14 cellular contexts compared by ENCODE assay signal in the genomic region with DNA sequence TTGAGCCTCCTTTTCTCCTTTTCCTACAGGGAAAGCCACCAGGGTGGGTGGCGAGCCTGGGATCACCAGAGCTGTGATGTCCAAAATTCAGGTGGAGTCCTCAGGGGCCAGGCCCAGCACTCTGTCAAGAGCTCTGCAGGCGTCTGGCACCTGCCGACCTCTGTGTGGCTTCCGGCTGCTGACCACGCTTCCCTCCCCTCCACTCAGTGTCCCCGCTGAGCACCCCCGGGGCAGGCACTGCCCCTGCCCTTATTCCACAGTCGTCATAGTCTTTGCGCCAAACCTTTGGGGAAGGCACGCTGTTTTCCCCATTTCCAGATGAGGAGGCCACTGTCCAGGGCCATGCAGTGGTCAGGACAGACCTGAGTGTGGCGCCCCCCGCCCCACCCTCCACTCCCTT. TPM values are rescaled to one million over a fixed set of nuclear protein-coding genes. Genes with fewer than 3 reads are reported as not detected.
A peak's percentile ranks its signal among the peaks of the same experiment; 100 is the strongest.
DNase-seq lines count a peak whose midpoint lies in the region; ATAC-seq and TF ChIP-seq lines count a peak whose summit lies in the region.
"Had no signal": no experiment of that assay in that cellular context is flagged by ENCODE, and none has a peak within 500 bp of the region (broad histone marks: within the 10 kb centered on the region; RNA-seq: fewer than 3 reads in every experiment).

No MANE protein-coding gene starts in this region.

- peak overlapping the region; percentile 32 for H3K4me3 Mint-ChIP-seq in T-helper 2 cell treated with Interferon-gamma antibody and Interleukin-4, amounts not matched to agents 5 μg/mL and 100 μg/mL, for 36 hours
- H3K4me3 Mint-ChIP-seq in activated CD8-positive, alpha-beta T cell treated with anti-CD3 and anti-CD28 coated beads, Interleukin-2, amount 10 ng/mL, durations not matched to agents 7 days and 5 days = no peak overlapping the region

- CTCF ChIA-PET in activated CD8-positive, alpha-beta T cell treated with anti-CD3 and anti-CD28 coated beads, Interleukin-2, amount 10 ng/mL, durations not matched to agents 7 days and 5 days (lab: Charles Lee) = interaction anchor here (1.0 to 1.5 kb wide), 2 partner anchors 11 to 72 kb away, joined by 7 to 8 read pairs; no protein-coding TSS in a partner anchor

- H3K27me3 ChIP-seq in sigmoid colon = no peaks in the 10 kb centered on the region
- H3K27me3 ChIP-seq: foreskin keratinocyte had no signal

- no peaks in the 10 kb centered on the region for H3K27me3 Mint-ChIP-seq in T-helper 2 cell treated with Interferon-gamma antibody and Interleukin-4, amounts not matched to agents 5 μg/mL and 100 μg/mL, for 36 hours (ENCODE audit: low read depth)
- H3K27me3 Mint-ChIP-seq in activated CD8-positive, alpha-beta T cell treated with anti-CD3 and anti-CD28 coated beads, Interleukin-2, amount 10 ng/mL, durations not matched to agents 7 days and 5 days (ENCODE audit: low read depth) = no peaks in the 10 kb centered on the region

- TF ChIP-seq EP300 in sigmoid colon (IDR thresholded peaks at IDR 0.05) = no peak

- H3K9me3 Mint-ChIP-seq in T-helper 2 cell treated with Interferon-gamma antibody and Interleukin-4, amounts not matched to agents 5 μg/mL and 100 μg/mL, for 36 hours = no peaks in the 10 kb centered on the region
- H3K9me3 Mint-ChIP-seq in activated CD8-positive, alpha-beta T cell treated with anti-CD3 and anti-CD28 coated beads, Interleukin-2, amount 10 ng/mL, durations not matched to agents 7 days and 5 days (ENCODE audit: insufficient read depth) = no peaks in the 10 kb centered on the region

- H3K4me1 ChIP-seq in sigmoid colon = no peaks in the 10 kb centered on the region
- H3K4me1 ChIP-seq: foreskin keratinocyte had no signal

- peaks cover 35% of the 10 kb centered on the region for H3K4me1 Mint-ChIP-seq in T-helper 2 cell treated with Interferon-gamma antibody and Interleukin-4, amounts not matched to agents 5 μg/mL and 100 μg/mL, for 36 hours (ENCODE audit: low read depth)
- H3K4me1 Mint-ChIP-seq in activated CD8-positive, alpha-beta T cell treated with anti-CD3 and anti-CD28 coated beads, Interleukin-2, amount 10 ng/mL, durations not matched to agents 7 days and 5 days (ENCODE audit: low read depth) = peaks cover 37% of the 10 kb centered on the region

- POLR2A ChIA-PET in activated CD8-positive, alpha-beta T cell treated with anti-CD3 and anti-CD28 coated beads, Interleukin-2, amount 10 ng/mL, durations not matched to agents 7 days and 5 days (lab: Charles Lee) = interaction anchor here (0.6 to 1.1 kb wide), 2 partner anchors 11 to 162 kb away, joined by 3 read pairs; no protein-coding TSS in a partner anchor

- intact Hi-C loops in sigmoid colon (cut with DNase I) = no loop called here

- no peak overlapping the region for H3K27ac ChIP-seq in sigmoid colon
- H3K27ac ChIP-seq: foreskin keratinocyte, RWPE1, WERI-Rb-1 had no signal

- peak overlapping the region; percentile 78 for H3K27ac Mint-ChIP-seq in T-helper 2 cell treated with Interferon-gamma antibody and Interleukin-4, amounts not matched to agents 5 μg/mL and 100 μg/mL, for 36 hours
- H3K27ac Mint-ChIP-seq in activated CD8-positive, alpha-beta T cell treated with anti-CD3 and anti-CD28 coated beads, Interleukin-2, amount 10 ng/mL, durations not matched to agents 7 days and 5 days = peak overlapping the region; percentile 80

- no peak overlapping the region for H3K4me3 ChIP-seq in sigmoid colon

- H3K36me3 ChIP-seq in sigmoid colon = peaks cover 15 to 89% (median 28%) of the 10 kb centered on the region in 4 donors

- no peak for DNase-seq in T-helper 2 cell treated with Interferon-gamma antibody and Interleukin-4, amounts not matched to agents 5 μg/mL and 100 μg/mL, for 36 hours (ENCODE audit: low spot score)
- DNase-seq in T-helper 2 cell (no peak), sigmoid colon (peak; percentile 58), HPDE6-E6E7 (ENCODE audit: extremely low spot score) (no peak), globus pallidus (ENCODE audit: low spot score) (no peak)
- no peak for DNase-seq in activated CD8-positive, alpha-beta T cell treated with anti-CD3 and anti-CD28 coated beads, Interleukin-2, amount 10 ng/mL, durations not matched to agents 7 days and 5 days
- no peak for DNase-seq in stimulated activated CD4-positive, alpha-beta T cell treated with anti-CD3 and anti-CD28 coated beads, Interleukin-1b, Interleukin-23, amount 100 ng/mL, for 48 hours
- DNase-seq: foreskin keratinocyte; left cardiac atrium; stimulated activated CD4-positive, alpha-beta T cell treated with anti-CD3 and anti-CD28 coated beads, Interleukin-15, amount 100 ng/mL, for 24 hours; WERI-Rb-1 had no signal

- TF ChIP-seq POLR2A in sigmoid colon (IDR thresholded peaks at IDR 0.05) = no peak

- peaks cover 74% of the 10 kb centered on the region for H3K36me3 Mint-ChIP-seq in T-helper 2 cell treated with Interferon-gamma antibody and Interleukin-4, amounts not matched to agents 5 μg/mL and 100 μg/mL, for 36 hours (ENCODE audit: low read depth)
- peaks cover 69% of the 10 kb centered on the region for H3K36me3 Mint-ChIP-seq in activated CD8-positive, alpha-beta T cell treated with anti-CD3 and anti-CD28 coated beads, Interleukin-2, amount 10 ng/mL, durations not matched to agents 7 days and 5 days (ENCODE audit: low read depth)

- ATAC-seq in GM21825 (IDR thresholded peaks at IDR 0.05; ENCODE audit: unreplicated experiment) = peak; percentile 9
- ATAC-seq in activated CD8-positive, alpha-beta T cell treated with anti-CD3 and anti-CD28 coated beads, Interleukin-2, amount 10 ng/mL, durations not matched to agents 7 days and 5 days = no peak
- ATAC-seq: foreskin keratinocyte, left cardiac atrium had no signal

- no peak for TF ChIP-seq CTCF in sigmoid colon (IDR thresholded peaks at IDR 0.05)

- WGBS in sigmoid colon, 2 donors = 92 to 94% methylated on average over 12 of the region's 12 CpGs

- H3K9me3 ChIP-seq in sigmoid colon = no peaks in the 10 kb centered on the region

RNA-seq across cellular contexts. Expression of a gene that starts 7.5 kb away (rescaled TPM):
- total RNA-seq in activated CD8-positive, alpha-beta T cell treated with anti-CD3 and anti-CD28 coated beads, Interleukin-2, amount 10 ng/mL, durations not matched to agents 7 days and 5 days = 10 to 100 TPM; 51.8 to 54.8 TPM
- total RNA-seq in sigmoid colon = 10 to 100 TPM; 14.0 to 28.8 (median 17.0) TPM
- 10 to 100 TPM; 27.6 to 63.6 (median 30.3) TPM for polyA plus RNA-seq in sigmoid colon

RNA-seq across cellular contexts. Expression of a gene that starts 22.4 kb away (rescaled TPM):
- total RNA-seq in activated CD8-positive, alpha-beta T cell treated with anti-CD3 and anti-CD28 coated beads, Interleukin-2, amount 10 ng/mL, durations not matched to agents 7 days and 5 days = 1 to 10 TPM; 5.8 to 6.5 TPM
- 10 to 100 TPM in 3 of 4 donors, 1 to 10 TPM in 1; 6.4 to 11.8 (median 11.0) TPM for total RNA-seq in sigmoid colon
- polyA plus RNA-seq in sigmoid colon = 1 to 10 TPM; 5.4 to 8.7 (median 6.5) TPM

RNA-seq across cellular contexts. Expression of a gene that starts 22.9 kb away (rescaled TPM):
- total RNA-seq in activated CD8-positive, alpha-beta T cell treated with anti-CD3 and anti-CD28 coated beads, Interleukin-2, amount 10 ng/mL, durations not matched to agents 7 days and 5 days = not detected
- 1 to 10 TPM in 1 of 4 donors, under 1 TPM in 2, not detected in 1; 0.41 to 1.1 (median 0.71) TPM for total RNA-seq in sigmoid colon
- polyA plus RNA-seq in sigmoid colon = under 1 TPM in 2 of 3 donors, not detected in 1; under 0.01 to 0.28 TPM
- total RNA-seq: dermis microvascular lymphatic vessel endothelial cell, foreskin keratinocyte, left cardiac atrium had no signal
- polyA plus RNA-seq: foreskin keratinocyte had no signal

RNA-seq across cellular contexts. Expression of a gene that starts 28.3 kb away (rescaled TPM):
- 10 to 100 TPM; 47.0 to 48.5 TPM for total RNA-seq in activated CD8-positive, alpha-beta T cell treated with anti-CD3 and anti-CD28 coated beads, Interleukin-2, amount 10 ng/mL, durations not matched to agents 7 days and 5 days
- 10 to 100 TPM; 58.6 to 87.0 (median 65.6) TPM for total RNA-seq in sigmoid colon
- 100 to 1,000 TPM; 187 to 360 (median 220) TPM for polyA plus RNA-seq in sigmoid colon

RNA-seq across cellular contexts. Expression of a gene that starts 43.7 kb away (rescaled TPM):
- 10 to 100 TPM; 12.4 to 13.4 TPM for total RNA-seq in activated CD8-positive, alpha-beta T cell treated with anti-CD3 and anti-CD28 coated beads, Interleukin-2, amount 10 ng/mL, durations not matched to agents 7 days and 5 days
- total RNA-seq in sigmoid colon = 10 to 100 TPM in 2 of 4 donors, 1 to 10 TPM in 2; 8.0 to 25.7 (median 12.8) TPM
- 10 to 100 TPM; 39.0 to 98.0 (median 48.9) TPM for polyA plus RNA-seq in sigmoid colon
